13 cellular contexts compared by ENCODE assay signal in genomic region chr12:64699504-64700115, GRCh38. TPM values are rescaled to one million over a fixed set of nuclear protein-coding genes. Genes with fewer than 3 reads are reported as not detected.
DNase-seq lines count a peak whose midpoint lies in the region; ATAC-seq and TF ChIP-seq lines count a peak whose summit lies in the region.
"Had no signal": no experiment of that assay in that cellular context is flagged by ENCODE, and none has a peak within 500 bp of the region (broad histone marks: within the 10 kb centered on the region; RNA-seq: fewer than 3 reads in every experiment).

No MANE protein-coding gene starts in this region.

- H3K4ac ChIP-seq in IMR-90 (ENCODE audit: low read depth, low read length) = no peak overlapping the region

- no peak overlapping the region for H3K4me3 ChIP-seq in IMR-90 (ENCODE audit: insufficient read depth, low read depth, low read length)
- H3K4me3 ChIP-seq in lower lobe of right lung = no peak overlapping the region

- no peak overlapping the region for H3K27ac ChIP-seq in IMR-90 (ENCODE audit: insufficient read depth, low read length)
- H3K27ac ChIP-seq in lower lobe of right lung = peak overlapping the region; percentile 19

- TF ChIP-seq POLR2A in IMR-90 (IDR thresholded peaks at IDR 0.05; ENCODE audit: low read depth, low read length) = no peak

- no peak overlapping the region for H3K14ac ChIP-seq in IMR-90 (replicated peaks; ENCODE audit: low read depth, low read length)

- H4K20me1 ChIP-seq in IMR-90 (ENCODE audit: insufficient read depth, low read length) = peaks cover 6% of the 10 kb centered on the region

- H3K4me2 ChIP-seq in IMR-90 (ENCODE audit: low read depth, low read length) = no peak overlapping the region

- TF ChIP-seq CTCF in IMR-90 (conservative IDR thresholded peaks at IDR 0.05; ENCODE audit: low read depth, low read length) = no peak
- no peak for TF ChIP-seq CTCF in lower lobe of right lung (IDR thresholded peaks at IDR 0.05)

- no peak for ATAC-seq in IMR-90 (ENCODE audit: low read depth)
- peak; percentile 53 to 72 for ATAC-seq in lower lobe of right lung
- ATAC-seq in HG03342 (IDR thresholded peaks at IDR 0.05; ENCODE audit: unreplicated experiment) = no peak
- ATAC-seq: sciatic nerve had no signal

- no peak overlapping the region for H4K91ac ChIP-seq in IMR-90 (ENCODE audit: insufficient read depth, low read depth, low read length)

- no peaks in the 10 kb centered on the region for H3K9me3 ChIP-seq in IMR-90 (ENCODE audit: control insufficient read depth, insufficient read depth, low read length)
- H3K9me3 ChIP-seq in lower lobe of right lung = no peaks in the 10 kb centered on the region

- no peak overlapping the region for H4K5ac ChIP-seq in IMR-90 (ENCODE audit: low read depth, low read length)

- H3K4me3 Mint-ChIP-seq in activated naive CD8-positive, alpha-beta T cell = no peak overlapping the region

- no peak overlapping the region for H2BK15ac ChIP-seq in IMR-90 (ENCODE audit: low read depth, low read length)

- no peaks in the 10 kb centered on the region for H3K27me3 Mint-ChIP-seq in activated naive CD8-positive, alpha-beta T cell

- no peak overlapping the region for H2BK120ac ChIP-seq in IMR-90 (ENCODE audit: low read depth, low read length)

- H3K27ac Mint-ChIP-seq in activated naive CD8-positive, alpha-beta T cell = peak overlapping the region; percentile 95

- dilution Hi-C loops in IMR-90 (cut with HindIII; ENCODE audit: low sequenced_read_pairs, unreplicated experiment) = no loop called here

- H3K9ac ChIP-seq in IMR-90 (ENCODE audit: low read depth, low read length) = no peak overlapping the region

- no TSS peak for BruUV-seq in IMR-90 (replicated peaks; lab: Mats Ljungman, UMichigan)

- H2AK5ac ChIP-seq in IMR-90 (ENCODE audit: low read depth, low read length) = no peak overlapping the region

- DNase-seq in CD1c-positive myeloid dendritic cell (ENCODE audit: extremely low spot score) (peak; percentile 86), IMR-90 (no peak), lower lobe of right lung (peak; percentile 76), NCI-H446 treated with DMSO at 0.1 percent for 48 hours (lab: John Stamatoyannopoulos, UW) (no peak), inferior parietal cortex (ENCODE audit: extremely low spot score) (no peak)
- no peak for DNase-seq in stimulated activated CD4-positive, alpha-beta T cell treated with anti-CD3 and anti-CD28 coated beads, Interleukin-4, amount 100 ng/mL, for 1 hour
- DNase-seq: activated CD8-positive, alpha-beta memory T cell treated with anti-CD3 and anti-CD28 coated beads for 24 hours; activated T-cell treated with anti-CD3 and anti-CD28 coated beads, Interleukin-2, amount 50 U/mL, for 72 hours; NCI-H146; RPMI8226 had no signal

- no peak overlapping the region for H2AK9ac ChIP-seq in IMR-90 (replicated peaks; ENCODE audit: low read depth, low read length, poor library complexity)

- H3K36me3 Mint-ChIP-seq in activated naive CD8-positive, alpha-beta T cell = peaks cover 12% of the 10 kb centered on the region

- H2AFZ ChIP-seq in IMR-90 (replicated peaks; ENCODE audit: low read length, poor library complexity) = no peak overlapping the region

- no peaks in the 10 kb centered on the region for H3K9me3 Mint-ChIP-seq in activated naive CD8-positive, alpha-beta T cell (ENCODE audit: low read depth)
- H3K9me3 Mint-ChIP-seq: activated T-cell treated with anti-CD3 and anti-CD28 coated beads, Interleukin-2, amount 50 U/mL, for 72 hours had no signal

- H3K4me1 Mint-ChIP-seq in activated naive CD8-positive, alpha-beta T cell (ENCODE audit: low read depth) = peaks cover 62% of the 10 kb centered on the region

- H3K79me1 ChIP-seq in IMR-90 (ENCODE audit: low read depth in 1 of 2, low read length in 2 of 2) = peaks cover 4 to 19% of the 10 kb centered on the region in 2 experiments; a peak in 2 of 4 replicates

- peaks cover 3% of the 10 kb centered on the region; the same call in 1 of the 2 replicates for H3K9me1 ChIP-seq in IMR-90 (ENCODE audit: insufficient read depth, low read length)

- in situ Hi-C loops in IMR-90 (cut with MboI; ENCODE audit: low sequenced_read_pairs) = loop anchor here (5.0 kb wide), 1 partner anchor 152 kb away; no protein-coding TSS in a partner anchor

- WGBS in IMR-90 (ENCODE audit: extremely low coverage in 2 of 2, insufficient read length in 1 of 2), 2 experiments = 100% methylated on average over 4 of the region's 12 CpGs; no CpG with 5 or more reads in 1 of the 2 experiments

- H3K4me1 ChIP-seq in IMR-90 (ENCODE audit: control insufficient read depth, insufficient read depth, low read length) (no peaks in the 10 kb centered on the region), lower lobe of right lung (peaks cover 8% of the 10 kb centered on the region)

- H2BK20ac ChIP-seq in IMR-90 (ENCODE audit: low read depth, low read length) = no peak overlapping the region

- peaks cover 6% of the 10 kb centered on the region for H3K36me3 ChIP-seq in IMR-90 (ENCODE audit: control insufficient read depth, insufficient read depth, low read length)
- H3K36me3 ChIP-seq in lower lobe of right lung = peaks cover 20% of the 10 kb centered on the region

- intact Hi-C loops in IMR-90 (cut with micrococcal nuclease) = no loop called here
- intact Hi-C loops in lower lobe of right lung (cut with DNase I) = loop anchor here (5.0 kb wide), 1 partner anchor 152 kb away; no protein-coding TSS in a partner anchor

- no peaks in the 10 kb centered on the region for H3K27me3 ChIP-seq in IMR-90 (ENCODE audit: control insufficient read depth, insufficient read depth, low read length)
- H3K27me3 ChIP-seq in lower lobe of right lung (ENCODE audit: low read depth) = no peaks in the 10 kb centered on the region

- CTCF ChIA-PET in IMR-90 (lab: Yijun Ruan, JAX) = interaction anchor here (0.6 to 1.4 kb wide), 2 partner anchors 150 to 862 kb away, joined by 3 to 4 read pairs; no protein-coding TSS in a partner anchor

- no peak overlapping the region for H2BK5ac ChIP-seq in IMR-90 (ENCODE audit: low read depth, low read length, poor library complexity, severe bottlenecking)

- H3K23ac ChIP-seq in IMR-90 (ENCODE audit: low read depth, low read length) = no peak overlapping the region

- POLR2A ChIA-PET in IMR-90 (lab: Charles Lee; ENCODE audit: unreplicated experiment) = no interaction called here

- H3K56ac ChIP-seq in IMR-90 (ENCODE audit: extremely low read depth, insufficient read depth, low read length) = no peak overlapping the region

- H4K8ac ChIP-seq in IMR-90 (ENCODE audit: low read depth in 2 of 2, low read length in 2 of 2) = no peak overlapping the region

- no peak for TF ChIP-seq RAD21 in IMR-90 (IDR thresholded peaks at IDR 0.05; ENCODE audit: low read length)

- no peak overlapping the region for H3K18ac ChIP-seq in IMR-90 (ENCODE audit: low read depth, low read length)

TF ChIP-seq in IMR-90, 13 proteins besides CTCF, POLR2A, EP300 and RAD21:
- TF ChIP-seq BHLHE40 (IDR thresholded peaks at IDR 0.05; ENCODE audit: low read depth, low read length) (no peak), RFX5 (IDR thresholded peaks at IDR 0.05; ENCODE audit: low read depth, low read length) (no peak), CEBPB (IDR thresholded peaks at IDR 0.05; ENCODE audit: low read depth, low read length) (peak; percentile 67; the same call in 1 of the 2 replicates), CHD1 (IDR thresholded peaks at IDR 0.05; ENCODE audit: low read depth, low read length) (no peak), MAFK (IDR thresholded peaks at IDR 0.05; ENCODE audit: low read depth, low read length) (no peak), RCOR1 (IDR thresholded peaks at IDR 0.05; ENCODE audit: insufficient replicate concordance, low read length) (no peak), SMC3 (IDR thresholded peaks at IDR 0.05; ENCODE audit: low read depth, low read length) (no peak), MXI1 (IDR thresholded peaks at IDR 0.05; ENCODE audit: borderline replicate concordance, low read depth, low read length) (no peak)

RNA-seq across cellular contexts. Expression of gene GNS, which starts 59.6 kb away (rescaled TPM):
- total RNA-seq in IMR-90 (2012; rRNA removed) = 66.4 and 80.7 TPM in 2 replicates
- 50.1 and 60.4 TPM in 2 replicates for polyA plus RNA-seq in IMR-90 (2012; rRNA removed)
- polyA plus RNA-seq in IMR-90 (2012; cell fraction: cytosol; rRNA removed) = 23.3 and 26.6 TPM in 2 replicates
- polyA plus RNA-seq in IMR-90 (2012; cell fraction: nucleus; rRNA removed; ENCODE audit: low replicate concordance) = 7.8 and 35.9 TPM in 2 replicates
- 199 TPM for total RNA-seq in lower lobe of right lung

Comparison
In these comparisons a context has a peak if more than half of its experiments do, and no peak if none do; other contexts are left out.
1. DNase-seq: peak in CD1c-positive myeloid dendritic cell (single experiment) and lower lobe of right lung (single experiment); none in IMR-90 (single experiment), stimulated activated CD4-positive, alpha-beta T cell treated with anti-CD3 and anti-CD28 coated beads, Interleukin-4, amount 100 ng/mL, for 1 hour (single experiment), NCI-H446 treated with DMSO at 0.1 percent for 48 hours (single experiment) and inferior parietal cortex (single experiment).
2. ATAC-seq: peak in lower lobe of right lung (2 of 2); none in IMR-90 (single experiment) and HG03342 (single experiment).